ENCODE assay signal across 9 cellular contexts in genomic region chr10:98269435-98269912, GRCh38. TPM values are rescaled to one million over a fixed set of nuclear protein-coding genes. Genes with fewer than 3 reads are reported as not detected.
DNase-seq lines count a peak whose midpoint lies in the region; ATAC-seq and TF ChIP-seq lines count a peak whose summit lies in the region.
"Had no signal": no experiment of that assay in that cellular context is flagged by ENCODE, and none has a peak within 500 bp of the region (broad histone marks: within the 10 kb centered on the region; RNA-seq: fewer than 3 reads in every experiment).

No MANE protein-coding gene starts in this region.

- H3K79me1 ChIP-seq in mesendoderm (ENCODE audit: low read length), result no peaks in the 10 kb centered on the region

- no peak overlapping the region for H3K23ac ChIP-seq in mesendoderm (ENCODE audit: low read length)

- peak overlapping the region; percentile 21 for H3K4ac ChIP-seq in mesendoderm (ENCODE audit: low read depth, low read length)

- TF ChIP-seq CTCF in AG04449 (IDR thresholded peaks at IDR 0.05; ENCODE audit: insufficient read depth, low read length, missing control alignments), result no peak

- DNase-seq in AG04449 (ENCODE audit: low read depth, low spot score) (peak; percentile 41), LoVo (ENCODE audit: low spot score) (peak; percentile 78), mesendoderm (peak; percentile 92), NCI-H1694 treated with DMSO at 0.1 percent for 48 hours (lab: John Stamatoyannopoulos, UW) (no peak), T-helper 9 cell (no peak), Ammon's horn (ENCODE audit: low spot score) (no peak)

- POLR2A ChIA-PET in AG04449 (lab: Yijun Ruan, JAX), result interaction anchor here (0.8 to 1.5 kb wide), 5 partner anchors 40 to 145 kb away, joined by 3 to 4 read pairs (median 3); partner anchors contain the start of gene PYROXD2

- no peak overlapping the region for H3K4me2 ChIP-seq in mesendoderm (ENCODE audit: low read length)

- H3K9ac ChIP-seq in duodenal mucosa (ENCODE audit: low read depth in 1 of 2, low read length in 2 of 2) (no peak overlapping the region), mesendoderm (ENCODE audit: low read length) (peak overlapping the region; percentile 13)

- H3K27ac ChIP-seq in duodenal mucosa (ENCODE audit: low read depth, low read length) (peak overlapping the region; percentile 32), mesendoderm (ENCODE audit: low read depth, low read length) (peak overlapping the region; percentile 33)
- H3K27ac ChIP-seq: VCaP had no signal

- no peaks in the 10 kb centered on the region for H3K79me2 ChIP-seq in mesendoderm (ENCODE audit: control insufficient read depth, insufficient read depth, low read length)

- CTCF ChIA-PET in AG04449 (lab: Yijun Ruan, JAX), result interaction anchor here (0.6 to 12.0 kb wide), 5 partner anchors 8 to 143 kb away, joined by 3 to 142 read pairs (median 4); no protein-coding TSS in a partner anchor

- H3K4me1 ChIP-seq in duodenal mucosa (ENCODE audit: control insufficient read depth in 1 of 2, insufficient read depth in 2 of 2, low read length in 2 of 2), result peaks cover 0 to 13% of the 10 kb centered on the region in 2 donors
- H3K4me1 ChIP-seq in mesendoderm (ENCODE audit: control insufficient read depth, low read depth, low read length), result peaks cover 15% of the 10 kb centered on the region

- H3K36me3 ChIP-seq in duodenal mucosa (ENCODE audit: control insufficient read depth in 1 of 2, insufficient read depth in 2 of 2, low read length in 2 of 2), result no peaks in the 10 kb centered on the region
- no peaks in the 10 kb centered on the region for H3K36me3 ChIP-seq in mesendoderm (ENCODE audit: control insufficient read depth, insufficient read depth, low read length)

- H3K56ac ChIP-seq in mesendoderm (ENCODE audit: low read length), result peak overlapping the region; percentile 51

- no peak overlapping the region for H4K5ac ChIP-seq in mesendoderm (ENCODE audit: low read length)

- H3K27me3 ChIP-seq in duodenal mucosa (ENCODE audit: control insufficient read depth in 1 of 2, insufficient read depth in 2 of 2, low read length in 2 of 2) (peaks cover 28 to 40% of the 10 kb centered on the region in 2 donors), mesendoderm (ENCODE audit: insufficient read depth, low read length, poor library complexity) (no peaks in the 10 kb centered on the region)

- H3K4me3 ChIP-seq in AG04449 (ENCODE audit: low read depth, low read length), result no peak overlapping the region
- H3K4me3 ChIP-seq in duodenal mucosa (ENCODE audit: low read depth in 1 of 2, low read length in 2 of 2), result no peak overlapping the region
- no peak overlapping the region for H3K4me3 ChIP-seq in mesendoderm (ENCODE audit: low read length)

- no peak overlapping the region for H4K8ac ChIP-seq in mesendoderm (ENCODE audit: low read depth, low read length)

- no peak overlapping the region for H3K18ac ChIP-seq in mesendoderm (ENCODE audit: low read length)

- no CpG with 5 or more reads among the region's 8 CpGs for WGBS in mesendoderm (ENCODE audit: extremely low coverage, insufficient coverage, low lambda C conversion rate)

- no peak overlapping the region for H2BK15ac ChIP-seq in mesendoderm (replicated peaks; ENCODE audit: low read depth)

- no peak overlapping the region for H2BK5ac ChIP-seq in mesendoderm (ENCODE audit: low read length)

- H2AK5ac ChIP-seq in mesendoderm (ENCODE audit: low read length), result no peak overlapping the region

- ATAC-seq in GM18502 (IDR thresholded peaks at IDR 0.05; ENCODE audit: poor library complexity, unreplicated experiment), result no peak

- H3K9me3 ChIP-seq in duodenal mucosa (ENCODE audit: control insufficient read depth in 1 of 2, low read length in 2 of 2), result no peaks in the 10 kb centered on the region

- H2BK120ac ChIP-seq in mesendoderm (ENCODE audit: low read depth, low read length), result peak overlapping the region; percentile 29

RNA-seq across cellular contexts. Expression of gene LOXL4, which starts 1.5 kb away (rescaled TPM):
- polyA plus RNA-seq in mesendoderm (2013, experiment 1 of 2), result 0.67 TPM
- polyA plus RNA-seq in mesendoderm (2013, experiment 2 of 2), result 0.64 TPM

Comparison
In these comparisons a context has a peak if more than half of its experiments do, and no peak if none do; other contexts are left out.
1. DNase-seq: peak in AG04449 (single experiment), LoVo (single experiment) and mesendoderm (single experiment); none in NCI-H1694 treated with DMSO at 0.1 percent for 48 hours (single experiment), T-helper 9 cell (single experiment) and Ammon's horn (single experiment).